Comparison of ENCODE assay signal across 10 cellular contexts in genomic region chr2:31354837-31355236, GRCh38. TPM values are rescaled to one million over a fixed set of nuclear protein-coding genes. Genes with fewer than 3 reads are reported as not detected.
DNase-seq lines count a peak whose midpoint lies in the region; ATAC-seq and TF ChIP-seq lines count a peak whose summit lies in the region.
"Had no signal": no experiment of that assay in that cellular context is flagged by ENCODE, and none has a peak within 500 bp of the region (broad histone marks: within the 10 kb centered on the region; RNA-seq: fewer than 3 reads in every experiment).

No MANE protein-coding gene starts in this region.

- H3K4ac ChIP-seq in mesendoderm (ENCODE audit: low read depth, low read length) = no peak overlapping the region

- no peak overlapping the region for H2BK120ac ChIP-seq in mesendoderm (ENCODE audit: low read depth, low read length)

- no peaks in the 10 kb centered on the region for H3K4me1 ChIP-seq in DOHH2 (ENCODE audit: control insufficient read depth, low read length)
- no peaks in the 10 kb centered on the region for H3K4me1 ChIP-seq in Karpas-422 (ENCODE audit: low read length)
- H3K4me1 ChIP-seq in mesendoderm (ENCODE audit: control insufficient read depth, low read depth, low read length) = no peaks in the 10 kb centered on the region
- H3K4me1 ChIP-seq in tibial nerve = no peaks in the 10 kb centered on the region

- no peak overlapping the region for H3K9ac ChIP-seq in Karpas-422 (ENCODE audit: low read length)
- no peak overlapping the region for H3K9ac ChIP-seq in mesendoderm (ENCODE audit: low read length)

- no peak overlapping the region for H2BK15ac ChIP-seq in mesendoderm (replicated peaks; ENCODE audit: low read depth)

- H3K27ac ChIP-seq in DOHH2 (ENCODE audit: low read depth, low read length) = no peak overlapping the region
- no peak overlapping the region for H3K27ac ChIP-seq in Karpas-422 (ENCODE audit: low read length)
- no peak overlapping the region for H3K27ac ChIP-seq in WERI-Rb-1
- H3K27ac ChIP-seq in mesendoderm (ENCODE audit: low read depth, low read length) = no peak overlapping the region
- H3K27ac ChIP-seq in tibial nerve = no peak overlapping the region

- no peak for TF ChIP-seq EP300 in tibial nerve (IDR thresholded peaks at IDR 0.05)

- H2AK5ac ChIP-seq in mesendoderm (ENCODE audit: low read length) = no peak overlapping the region

- H3K79me1 ChIP-seq in mesendoderm (ENCODE audit: low read length) = no peaks in the 10 kb centered on the region

- no peak overlapping the region for H4K8ac ChIP-seq in mesendoderm (ENCODE audit: low read depth, low read length)

- H3K23ac ChIP-seq in mesendoderm (ENCODE audit: low read length) = no peak overlapping the region

- H3K79me2 ChIP-seq in DOHH2 (ENCODE audit: control insufficient read depth, low read length) = no peaks in the 10 kb centered on the region
- H3K79me2 ChIP-seq in Karpas-422 (ENCODE audit: low read length) = no peaks in the 10 kb centered on the region
- H3K79me2 ChIP-seq in mesendoderm (ENCODE audit: control insufficient read depth, insufficient read depth, low read length) = no peaks in the 10 kb centered on the region

- H3K4me3 ChIP-seq in DOHH2 (ENCODE audit: low read length) = no peak overlapping the region
- no peak overlapping the region for H3K4me3 ChIP-seq in Karpas-422 (ENCODE audit: low read length)
- no peak overlapping the region for H3K4me3 ChIP-seq in WERI-Rb-1 (ENCODE audit: low read depth, low read length)
- no peak overlapping the region for H3K4me3 ChIP-seq in mesendoderm (ENCODE audit: low read length)
- no peak overlapping the region for H3K4me3 ChIP-seq in tibial nerve

- H4K20me1 ChIP-seq in DOHH2 (ENCODE audit: control insufficient read depth, insufficient read depth, low read depth, low read length) = no peaks in the 10 kb centered on the region
- no peaks in the 10 kb centered on the region for H4K20me1 ChIP-seq in Karpas-422 (ENCODE audit: insufficient read depth, low read depth, low read length)

- H3K9me2 ChIP-seq in DOHH2 (replicated peaks; ENCODE audit: control insufficient read depth, low read length) (no peaks in the 10 kb centered on the region), Karpas-422 (replicated peaks; ENCODE audit: insufficient read depth, low read length) (no peaks in the 10 kb centered on the region)

- peaks cover 8% of the 10 kb centered on the region for H3K27me3 ChIP-seq in DOHH2 (ENCODE audit: control insufficient read depth, low read length)
- H3K27me3 ChIP-seq in Karpas-422 (ENCODE audit: low read length) = no peaks in the 10 kb centered on the region
- no peaks in the 10 kb centered on the region for H3K27me3 ChIP-seq in WERI-Rb-1 (ENCODE audit: insufficient read depth, low read depth, severe bottlenecking)
- H3K27me3 ChIP-seq in mesendoderm (ENCODE audit: insufficient read depth, low read length, poor library complexity) = no peaks in the 10 kb centered on the region
- no peaks in the 10 kb centered on the region for H3K27me3 ChIP-seq in tibial nerve

- no CpG with 5 or more reads among the region's 2 CpGs for WGBS in mesendoderm (ENCODE audit: extremely low coverage, insufficient coverage, low lambda C conversion rate)
- WGBS in tibial nerve, 2 donors = 26 to 30% methylated on average over 2 of the region's 2 CpGs

- no peaks in the 10 kb centered on the region for H3K36me3 ChIP-seq in DOHH2 (ENCODE audit: control insufficient read depth, low read length)
- no peaks in the 10 kb centered on the region for H3K36me3 ChIP-seq in Karpas-422 (ENCODE audit: insufficient read depth, low read length)
- no peaks in the 10 kb centered on the region for H3K36me3 ChIP-seq in WERI-Rb-1
- no peaks in the 10 kb centered on the region for H3K36me3 ChIP-seq in mesendoderm (ENCODE audit: control insufficient read depth, insufficient read depth, low read length)
- H3K36me3 ChIP-seq in tibial nerve = no peaks in the 10 kb centered on the region

- no peak overlapping the region for H2BK5ac ChIP-seq in mesendoderm (ENCODE audit: low read length)

- ATAC-seq in GM18870 (IDR thresholded peaks at IDR 0.05; ENCODE audit: unreplicated experiment) = no peak

- H3K18ac ChIP-seq in mesendoderm (ENCODE audit: low read length) = no peak overlapping the region

- H4K5ac ChIP-seq in mesendoderm (ENCODE audit: low read length) = no peak overlapping the region

- H3K4me2 ChIP-seq in DOHH2 (ENCODE audit: low read length) (no peak overlapping the region), Karpas-422 (ENCODE audit: low read depth, low read length, poor library complexity, severe bottlenecking) (no peak overlapping the region), mesendoderm (ENCODE audit: low read length) (no peak overlapping the region)

- H2AFZ ChIP-seq in Karpas-422 (ENCODE audit: low read length) = no peak overlapping the region

- no peak overlapping the region for H3K56ac ChIP-seq in mesendoderm (ENCODE audit: low read length)

- no peaks in the 10 kb centered on the region for H3F3A ChIP-seq in DOHH2 (ENCODE audit: control insufficient read depth, insufficient read depth)

- no peaks in the 10 kb centered on the region for H3K9me3 ChIP-seq in DOHH2 (ENCODE audit: control insufficient read depth, insufficient read depth, low read length)
- no peaks in the 10 kb centered on the region for H3K9me3 ChIP-seq in Karpas-422 (ENCODE audit: low read length)
- H3K9me3 ChIP-seq in WERI-Rb-1 (ENCODE audit: severe bottlenecking) = no peaks in the 10 kb centered on the region
- H3K9me3 ChIP-seq in tibial nerve = peaks cover 0 to 12% (median 2%) of the 10 kb centered on the region in 4 donors

- TF ChIP-seq POLR2A in tibial nerve (IDR thresholded peaks at IDR 0.05) = no peak

- peak; percentile 55 for TF ChIP-seq CTCF in DOHH2 (IDR thresholded peaks at IDR 0.05; ENCODE audit: low read depth, low read length, poor library complexity, severe bottlenecking)
- TF ChIP-seq CTCF in WERI-Rb-1 (IDR thresholded peaks at IDR 0.05; ENCODE audit: low read depth, low read length) = peak; percentile 27; the same call in 1 of the 2 replicates
- no peak for TF ChIP-seq CTCF in tibial nerve (IDR thresholded peaks at IDR 0.05)

- DNase-seq in Karpas-422 (peak; percentile 66), WERI-Rb-1 (no peak), mesendoderm (peak; percentile 40), GF-D8 (lab: John Stamatoyannopoulos, UW) (no peak), tibial nerve (ENCODE audit: low spot score in 2 of 2) (no peak), anterior cingulate cortex (lab: John Stamatoyannopoulos, UW) (no peak)
- DNase-seq: activated CD4-positive, alpha-beta T cell treated with anti-CD3 and anti-CD28 coated beads for 4 hours; NCI-H510A had no signal

RNA-seq across cellular contexts. Expression of gene XDH, which starts 59.7 kb away (rescaled TPM):
- total RNA-seq in Karpas-422 (2014; rRNA removed; shearing (Covaris generic); ENCODE audit: low replicate concordance) = not detected in 2 replicates
- polyA plus RNA-seq in mesendoderm (2013, experiment 1 of 2) = 0.27 TPM
- polyA plus RNA-seq in mesendoderm (2013, experiment 2 of 2) = 0.31 TPM
- total RNA-seq in tibial nerve = under 1 TPM in 1 of 4 donors, not detected in 3; under 0.01 TPM

Comparison
In these comparisons a context has a peak if more than half of its experiments do, and no peak if none do; other contexts are left out.
1. CTCF ChIP-seq: peak in DOHH2 (single experiment) and WERI-Rb-1 (single experiment); none in tibial nerve (0 of 5).
2. DNase-seq: peak in Karpas-422 (single experiment) and mesendoderm (single experiment); none in WERI-Rb-1 (single experiment), GF-D8 (single experiment), tibial nerve (0 of 2) and anterior cingulate cortex (0 of 58).